Comparison of ENCODE assay signal across 16 cellular contexts in the genomic region with DNA sequence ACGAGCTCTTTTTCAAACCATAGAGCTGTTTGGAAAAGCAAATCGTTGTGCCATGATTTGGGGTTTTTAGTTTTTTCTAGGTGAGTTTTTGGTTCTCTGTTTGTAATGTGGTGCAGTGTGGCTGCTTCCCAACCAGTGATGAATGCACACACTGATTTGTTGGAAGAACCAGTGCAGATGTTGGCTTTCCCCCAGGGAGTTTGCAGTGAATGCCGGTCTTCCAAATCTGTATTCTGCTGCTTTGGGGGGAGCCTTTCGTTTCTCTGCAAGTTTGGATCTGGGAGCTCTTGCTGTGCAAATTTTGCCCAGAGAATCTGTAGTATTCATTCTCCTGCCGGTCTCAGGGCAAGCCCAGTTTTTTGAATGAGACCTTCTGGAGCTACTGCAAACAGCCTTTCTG. TPM values are rescaled to one million over a fixed set of nuclear protein-coding genes. Genes with fewer than 3 reads are reported as not detected.
A peak's percentile ranks its signal among the peaks of the same experiment; 100 is the strongest.
DNase-seq lines count a peak whose midpoint lies in the region; ATAC-seq and TF ChIP-seq lines count a peak whose summit lies in the region.
"Had no signal": no experiment of that assay in that cellular context is flagged by ENCODE, and none has a peak within 500 bp of the region (broad histone marks: within the 10 kb centered on the region; RNA-seq: fewer than 3 reads in every experiment).

No MANE protein-coding gene starts in this region.

- H3K4me3 ChIP-seq in HEK293 (ENCODE audit: low read depth, low read length) (no peak overlapping the region), SK-N-SH (ENCODE audit: low read depth in 2 of 2, low read length in 1 of 2) (no peak overlapping the region)
- H3K4me3 ChIP-seq: esophagus muscularis mucosa, pancreas had no signal

- H3K27ac Mint-ChIP-seq in naive B cell, result peak overlapping the region in 1 of 6 donors; percentile 39

- no peaks in the 10 kb centered on the region for H3K27me3 Mint-ChIP-seq in naive B cell

- 87% methylated on average over 5 of the region's 5 CpGs for WGBS in SK-N-SH (ENCODE audit: low lambda C conversion rate)

- ATAC-seq in naive B cell (ENCODE audit: low read depth in 2 of 2) (no peak), GM18873 (IDR thresholded peaks at IDR 0.05; ENCODE audit: low FRiP score, unreplicated experiment) (no peak)

- no peaks in the 10 kb centered on the region for H4K20me1 ChIP-seq in SK-N-SH (ENCODE audit: insufficient read depth)

- H3K9me3 Mint-ChIP-seq in naive B cell, result no peaks in the 10 kb centered on the region

- no peak overlapping the region for H3K27ac ChIP-seq in HEK293 (ENCODE audit: extremely low read depth, low read depth, low read length)
- H3K27ac ChIP-seq in caudate nucleus (ENCODE audit: low read depth, low read length), result peak overlapping the region; percentile 4
- no peak overlapping the region for H3K27ac ChIP-seq in SK-N-SH (ENCODE audit: low read depth in 2 of 2, low read length in 1 of 2)
- H3K27ac ChIP-seq: brain microvascular endothelial cell, esophagus muscularis mucosa, pancreas had no signal

- no peaks in the 10 kb centered on the region for H3K9me2 ChIP-seq in SK-N-SH

- TF ChIP-seq CTCF in HEK293 (tag by site-specific recombination; IDR thresholded peaks at IDR 0.05), result no peak
- TF ChIP-seq CTCF in SK-N-SH (IDR thresholded peaks at IDR 0.05), result no peak

- H3K4me1 ChIP-seq in HEK293 (ENCODE audit: control insufficient read depth, insufficient read depth, low read length) (peaks cover 59% of the 10 kb centered on the region), SK-N-SH (ENCODE audit: control insufficient read depth in 1 of 2, insufficient read depth in 2 of 2, low read depth in 1 of 2, low read length in 1 of 2) (no peaks in the 10 kb centered on the region; a peak in 1 of 4 replicates)

- POLR2A ChIA-PET in HEK293 (lab: Yijun Ruan, JAX), result no interaction called here
- POLR2A ChIA-PET in SK-N-SH (lab: Yijun Ruan, JAX), result no interaction called here

- H3K9ac ChIP-seq in SK-N-SH, result no peak overlapping the region

- peaks cover 0 to 2% of the 10 kb centered on the region in 2 donors for H3K36me3 Mint-ChIP-seq in naive B cell

- H3K4me1 Mint-ChIP-seq in naive B cell, result peaks cover 72 to 89% (median 85%) of the 10 kb centered on the region in 3 donors

- H3K9me3 ChIP-seq in HEK293 (ENCODE audit: control insufficient read depth, insufficient read depth, low read depth, low read length) (no peaks in the 10 kb centered on the region), SK-N-SH (no peaks in the 10 kb centered on the region)
- H3K9me3 ChIP-seq: esophagus muscularis mucosa, pancreas had no signal

- TF ChIP-seq EP300 in SK-N-SH (IDR thresholded peaks at IDR 0.05; ENCODE audit: borderline replicate concordance in 1 of 2, low read depth in 1 of 2, low read length in 1 of 2), result no peak

- peak overlapping the region in 6 of 8 donors; percentile 3 to 62 (median 50) for H3K4me3 Mint-ChIP-seq in naive B cell

- CTCF ChIA-PET in HEK293 (lab: Yijun Ruan, JAX) (interaction anchor here (0.6 to 1.3 kb wide), 3 partner anchors 12 to 372 kb away, joined by 3 to 6 read pairs (median 4); no protein-coding TSS in a partner anchor), SK-N-SH (lab: Yijun Ruan, JAX) (no interaction called here)

- H2AFZ ChIP-seq in SK-N-SH (ENCODE audit: low read depth), result no peak overlapping the region

- no peaks in the 10 kb centered on the region for H3K36me3 ChIP-seq in HEK293 (ENCODE audit: control insufficient read depth in 2 of 2, insufficient read depth in 1 of 2, low read length in 2 of 2)
- no peaks in the 10 kb centered on the region for H3K36me3 ChIP-seq in SK-N-SH (replicated peaks in 1 of 2; ENCODE audit: control insufficient read depth in 1 of 2, insufficient read depth in 2 of 2, low read length in 1 of 2)
- H3K36me3 ChIP-seq: brain microvascular endothelial cell, esophagus muscularis mucosa, pancreas had no signal

- no peak overlapping the region for H3K4me2 ChIP-seq in SK-N-SH

- no peaks in the 10 kb centered on the region for H3F3A ChIP-seq in SK-N-SH (replicated peaks; ENCODE audit: insufficient read depth)

- H3K79me2 ChIP-seq in SK-N-SH (ENCODE audit: insufficient read depth), result peaks cover 36% of the 10 kb centered on the region; the same call in 1 of the 2 replicates

- DNase-seq in Ammon's horn (ENCODE audit: low spot score), result peak; percentile 76
- DNase-seq in caudate nucleus (lab: John Stamatoyannopoulos, UW), result peak in 16 of 61 donors; percentile 4 to 35 (median 16)
- no peak for DNase-seq in naive B cell
- DNase-seq in foreskin melanocyte, result no peak
- DNase-seq in SK-N-SH, result no peak
- DNase-seq in activated CD4-positive, alpha-beta T cell treated with anti-CD3 and anti-CD28 coated beads for 48 hours, result no peak
- DNase-seq: activated CD4-positive, CD25-positive, alpha-beta regulatory T cell treated with anti-CD3 and anti-CD28 coated beads, Interleukin-2, amount 50 U/mL, for 72 hours; brain microvascular endothelial cell; COR-L47; left colon; NCI-H226; pancreas; stimulated activated CD4-positive, alpha-beta T cell treated with anti-CD3 and anti-CD28 coated beads, Interleukin-2, amount 100 ng/mL, for 48 hours had no signal

- no peak for TF ChIP-seq RAD21 in SK-N-SH (IDR thresholded peaks at IDR 0.05; ENCODE audit: low read length)

- H3K27me3 ChIP-seq in SK-N-SH (ENCODE audit: insufficient read depth), result no peaks in the 10 kb centered on the region
- H3K27me3 ChIP-seq: brain microvascular endothelial cell, esophagus muscularis mucosa, pancreas had no signal

TF ChIP-seq in HEK293, 187 proteins besides CTCF, POLR2A, EP300 and RAD21:
- TF ChIP-seq ZBTB8A (tag by site-specific recombination; IDR thresholded peaks at IDR 0.05), result 0 out of 2 replicates have a peak, but pooled peaks have one; percentile 1
- no peak for TF ChIP-seq SETDB1 (IDR thresholded peaks at IDR 0.05; ENCODE audit: insufficient read length, low read length)
- TF ChIP-seq ZNF791 (tag by site-specific recombination; IDR thresholded peaks at IDR 0.05), result no peak

TF ChIP-seq in SK-N-SH, 30 proteins besides CTCF, POLR2A, EP300 and RAD21 (continues in another document):
- TF ChIP-seq ELF1 (IDR thresholded peaks at IDR 0.05) (no peak), REST (IDR thresholded peaks at IDR 0.05; ENCODE audit: low read depth, low read length) (no peak), MEF2A (IDR thresholded peaks at IDR 0.05; ENCODE audit: borderline replicate concordance, low read depth) (no peak), TCF12 (IDR thresholded peaks at IDR 0.05) (no peak), NFIC (IDR thresholded peaks at IDR 0.05; ENCODE audit: borderline replicate concordance) (no peak), SMC3 (IDR thresholded peaks at IDR 0.05; ENCODE audit: low read depth, low read length) (no peak), JUND (IDR thresholded peaks at IDR 0.05) (no peak), RXRA (IDR thresholded peaks at IDR 0.05; ENCODE audit: borderline replicate concordance, low read depth) (no peak), IRF3 (IDR thresholded peaks at IDR 0.05; ENCODE audit: low read depth, low read length) (no peak)

RNA-seq across cellular contexts. Expression of gene HECA, which starts 14.5 kb away (rescaled TPM):
- polyA plus RNA-seq in naive B cell (ENCODE audit: low read depth in 6 of 6) (1 to 10 TPM; 4.0 to 6.2 (median 4.6) TPM), SK-N-SH (2012; rRNA removed) (1.6 and 2.0 TPM in 2 replicates)
- polyA plus RNA-seq in SK-N-SH (2012; cell fraction: cytosol; rRNA removed), result 2.3 TPM in 2 replicates
- polyA plus RNA-seq in SK-N-SH (2012; cell fraction: nucleus; rRNA removed), result 1.2 and 1.5 TPM in 2 replicates
